33 cellular contexts compared by ENCODE assay signal in genomic region chrX:123876177-123876576, GRCh38.
"Had no signal": no experiment of that assay in that cellular context is flagged by ENCODE, and none has a peak within 500 bp of the region (broad histone marks: within the 10 kb centered on the region; RNA-seq: fewer than 3 reads in every experiment).

No MANE protein-coding gene starts in this region.

- DNase-seq: activated B cell treated with CpG ODN at 0.5 μM for 24 hours; activated CD4-positive, alpha-beta memory T cell treated with anti-CD3 and anti-CD28 coated beads for 36 hours; activated CD4-positive, alpha-beta T cell treated with anti-CD3 and anti-CD28 coated beads for 4 hours; activated CD4-positive, alpha-beta T cell treated with anti-CD3 and anti-CD28 coated beads, Interleukin-2, amount 50 U/mL, for 1 hour; activated CD4-positive, CD25-positive, alpha-beta regulatory T cell treated with anti-CD3 and anti-CD28 coated beads, Interleukin-2, amount 50 U/mL, for 72 hours; activated CD8-positive, alpha-beta memory T cell treated with anti-CD3 and anti-CD28 coated beads, Interleukin-2, amount 50 U/mL, for 4 hours; activated effector memory CD4-positive, alpha-beta T cell treated with Interleukin-2 at 50 U/mL for 16 hours; activated naive CD4-positive, alpha-beta T cell treated with anti-CD3 and anti-CD28 coated beads, Interleukin-2, amount 10 ng/mL, durations not matched to agents 7 days and 5 days; activated naive CD8-positive, alpha-beta T cell treated with anti-CD3 and anti-CD28 coated beads, Interleukin-2, amount 50 U/mL, for 24 hours; activated T-cell treated with anti-CD3 and anti-CD28 coated beads for 4 hours; activated T-cell treated with anti-CD3 and anti-CD28 coated beads, Interleukin-2, amount 50 U/mL, for 4 hours; anterior cingulate cortex; caudate nucleus; cerebellar nuclear complex; NCI-H1048; NCI-H1105 treated with DMSO at 0.1 percent for 48 hours; NCI-H1436; NCI-H187 treated with DMSO at 0.1 percent for 48 hours; NCI-H2081; NCI-H2227 treated with DMSO at 0.1 percent for 48 hours; NCI-H446; NCI-H510A treated with DMSO at 0.1 percent for 48 hours; NCI-H526 treated with DMSO at 0.1 percent for 48 hours; NK-92 treated with Interleukin-12 subunit alpha and Interleukin-12 subunit beta, amount 100 ng/mL, for 24 hours; PC-3; SIG-M5; T-cell; T-helper 17 cell; T-helper 9 cell had no signal

- ATAC-seq: activated naive CD8-positive, alpha-beta T cell treated with anti-CD3 and anti-CD28 coated beads, Interleukin-2, amount 50 U/mL, for 24 hours; activated T-cell treated with anti-CD3 and anti-CD28 coated beads, Interleukin-2, amount 50 U/mL, for 4 hours; PC-3; Right ventricle myocardium inferior; SK-N-SH treated with all-trans-retinoic acid at 6 μM for 48 hours; T-cell; T-helper 17 cell had no signal

- H3K27ac ChIP-seq: RWPE1, VCaP had no signal
